24 cellular contexts compared by ENCODE assay signal in genomic region chr12:113295846-113296556, GRCh38. TPM values are rescaled to one million over a fixed set of nuclear protein-coding genes. Genes with fewer than 3 reads are reported as not detected.
DNase-seq lines count a peak whose midpoint lies in the region; ATAC-seq, FAIRE-seq and TF ChIP-seq lines count a peak whose summit lies in the region.
"Had no signal": no experiment of that assay in that cellular context is flagged by ENCODE, and none has a peak within 500 bp of the region (broad histone marks: within the 10 kb centered on the region; RNA-seq: fewer than 3 reads in every experiment).

No MANE protein-coding gene starts in this region.

- no peak overlapping the region for H3K4me2 ChIP-seq in mammary epithelial cell (ENCODE audit: insufficient read depth, low read depth, low read length)
- H3K4me2 ChIP-seq in HepG2 (ENCODE audit: low read depth, low read length) = no peak overlapping the region
- H3K4me2 ChIP-seq: A549, PC-9 had no signal

- dilution Hi-C loops in mammary epithelial cell (cut with HindIII; ENCODE audit: low sequenced_read_pairs) = no loop called here

- TF ChIP-seq EP300 in HepG2 (IDR thresholded peaks at IDR 0.05; ENCODE audit: low read depth in 2 of 2, low read length in 2 of 2) (no peak), HepG2 (CRISPR knock-in tag; IDR thresholded peaks at IDR 0.05; ENCODE audit: borderline replicate concordance) (no peak)

- no peak for TF ChIP-seq RAD21 in HepG2 (CRISPR knock-in tag; IDR thresholded peaks at IDR 0.05)

- H3K27ac ChIP-seq in breast epithelium (peak overlapping the region; percentile 33), mammary epithelial cell (ENCODE audit: insufficient read depth, low read depth, low read length) (no peak overlapping the region), right lobe of liver (peak overlapping the region in 2 of 3 donors; percentile 79 to 90), HepG2 (ENCODE audit: extremely low read length, insufficient read depth, low read length) (no peak overlapping the region), cingulate gyrus (ENCODE audit: low read depth, low read length) (peak overlapping the region; percentile 39)
- H3K27ac ChIP-seq: A549; BLaER1 treated with 17β-estradiol and CSF1 and Interleukin-3, amounts not matched to agents 10 nM and 100 nM; PC-9 had no signal

- TF ChIP-seq CTCF in breast epithelium (IDR thresholded peaks at IDR 0.05) (no peak), mammary epithelial cell (conservative IDR thresholded peaks at IDR 0.05 in 1 of 2, IDR thresholded peaks at IDR 0.05 in 1 of 2; ENCODE audit: extremely low read depth in 1 of 2, insufficient read depth in 1 of 2, low read depth in 1 of 2, low read length in 2 of 2) (no peak), right lobe of liver (IDR thresholded peaks at IDR 0.05) (no peak), HepG2 (CRISPR knock-in tag; IDR thresholded peaks at IDR 0.05) (no peak)

- peaks cover 7 to 10% of the 10 kb centered on the region in 2 donors for H3K4me1 ChIP-seq in breast epithelium
- peaks cover 15% of the 10 kb centered on the region for H3K4me1 ChIP-seq in mammary epithelial cell (ENCODE audit: insufficient read depth, low read length)
- H3K4me1 ChIP-seq in right lobe of liver = peaks cover 0 to 26% (median 12%) of the 10 kb centered on the region in 4 donors
- H3K4me1 ChIP-seq in HepG2 (ENCODE audit: insufficient read depth, low read length) = peaks cover 34% of the 10 kb centered on the region

- POLR2A ChIA-PET in HepG2 (lab: Yijun Ruan, JAX) = no interaction called here

- H3K9me3 ChIP-seq in breast epithelium (no peaks in the 10 kb centered on the region), mammary epithelial cell (replicated peaks; ENCODE audit: insufficient read depth, low read length) (no peaks in the 10 kb centered on the region), right lobe of liver (no peaks in the 10 kb centered on the region), HepG2 (ENCODE audit: low read length) (no peaks in the 10 kb centered on the region)
- H3K9me3 ChIP-seq: A549; BLaER1 treated with 17β-estradiol and CSF1 and Interleukin-3, amounts not matched to agents 10 nM and 100 nM; MG63 had no signal

- no peak overlapping the region for H3K9ac ChIP-seq in mammary epithelial cell (ENCODE audit: insufficient read depth, low read length)
- no peak overlapping the region for H3K9ac ChIP-seq in HepG2 (ENCODE audit: insufficient read depth, low read depth, low read length)
- H3K9ac ChIP-seq: BLaER1 treated with 17β-estradiol and CSF1 and Interleukin-3, amounts not matched to agents 10 nM and 100 nM had no signal

- CTCF ChIA-PET in mammary epithelial cell (lab: Charles Lee; ENCODE audit: low non-redundant PET) = no interaction called here
- CTCF ChIA-PET in HepG2 (lab: Yijun Ruan, JAX; ENCODE audit: low intra/inter-chr PET ratio, low total read pairs) = no interaction called here

- H4K20me1 ChIP-seq in mammary epithelial cell (ENCODE audit: insufficient read depth, low read length) (no peaks in the 10 kb centered on the region), HepG2 (ENCODE audit: insufficient read depth, low read length) (no peaks in the 10 kb centered on the region)

- intact Hi-C loops in breast epithelium (cut with DNase I; ENCODE audit: low total_unique reads) = loop anchor here (10.0 kb wide), 1 partner anchor 659 kb away; no protein-coding TSS in a partner anchor
- intact Hi-C loops in mammary epithelial cell (cut with micrococcal nuclease) = no loop called here
- intact Hi-C loops in right lobe of liver (cut with DNase I) = loop anchor here in 1 of 2 donors (10.0 kb wide), 1 partner anchor 101 kb away; no protein-coding TSS in a partner anchor
- intact Hi-C loops in HepG2 (cut with micrococcal nuclease; ENCODE audit: unreplicated experiment) = no loop called here

- in situ Hi-C loops in mammary epithelial cell (cut with MboI; ENCODE audit: low sequenced_read_pairs in 2 of 2) (no loop called here), HepG2 (cut with HindIII; ENCODE audit: extremely low pct_ligation_motif_present, low pct_unique_long_range_greater_than_20kb) (no loop called here)

- TF ChIP-seq POLR2A in breast epithelium (IDR thresholded peaks at IDR 0.05) = no peak
- no peak for TF ChIP-seq POLR2A in right lobe of liver (IDR thresholded peaks at IDR 0.05)
- no peak for TF ChIP-seq POLR2A in HepG2 (IDR thresholded peaks at IDR 0.05; ENCODE audit: insufficient read depth in 1 of 2, low read depth in 2 of 2, low read length in 2 of 2)

- H3K36me3 ChIP-seq in breast epithelium (peaks cover 19% of the 10 kb centered on the region), mammary epithelial cell (ENCODE audit: insufficient read depth, low read length) (peaks cover 3% of the 10 kb centered on the region), right lobe of liver (peaks cover 0 to 47% (median 4%) of the 10 kb centered on the region in 4 donors), HepG2 (replicated peaks in 1 of 2; ENCODE audit: control insufficient read depth in 1 of 2, insufficient read depth in 2 of 2, low read length in 2 of 2) (peaks cover 11 to 15% of the 10 kb centered on the region in 2 experiments; a peak in 4 of 5 replicates)
- H3K36me3 ChIP-seq: MG63 had no signal

- H2AFZ ChIP-seq in mammary epithelial cell (ENCODE audit: low read depth, low read length) = no peak overlapping the region
- no peak overlapping the region for H2AFZ ChIP-seq in HepG2 (ENCODE audit: low read length)
- H2AFZ ChIP-seq: PC-9 had no signal

- DNase-seq in breast epithelium (ENCODE audit: low spot score in 2 of 2) (no peak), mammary epithelial cell (no peak), right lobe of liver (no peak), HepG2 (ENCODE audit: low spot score) (no peak), NCI-H2196 treated with DMSO at 0.1 percent for 48 hours (lab: John Stamatoyannopoulos, UW; ENCODE audit: unreplicated experiment) (no peak), CD1c-positive myeloid dendritic cell (ENCODE audit: extremely low spot score) (no peak)
- DNase-seq: AML-193; CD4-positive, alpha-beta memory T cell; COR-L47; DMS53; KG1; MG63; NCI-H2029; NCI-H446 treated with DMSO at 0.1 percent for 48 hours; NCI-H526; NCI-H82; NK-92 treated with Interleukin-12 subunit alpha and Interleukin-12 subunit beta, amount 100 ng/mL, for 24 hours; PC-9; SHP77 treated with DMSO at 0.1 percent for 48 hours had no signal

- H3K4me3 ChIP-seq in breast epithelium = no peak overlapping the region
- H3K4me3 ChIP-seq in mammary epithelial cell (replicated peaks in 1 of 3; ENCODE audit: insufficient read depth in 1 of 3, low read depth in 2 of 3, low read length in 3 of 3) = no peak overlapping the region
- no peak overlapping the region for H3K4me3 ChIP-seq in right lobe of liver
- no peak overlapping the region for H3K4me3 ChIP-seq in HepG2 (replicated peaks in 1 of 3; ENCODE audit: insufficient read depth in 1 of 3, low read depth in 2 of 3, low read length in 3 of 3)
- H3K4me3 ChIP-seq: A549; BLaER1 treated with 17β-estradiol and CSF1 and Interleukin-3, amounts not matched to agents 10 nM and 100 nM; MG63; PC-9 had no signal

- ATAC-seq in right lobe of liver = no peak
- ATAC-seq in HepG2 = no peak
- ATAC-seq: A549 had no signal

- FAIRE-seq in HepG2 (lab: Jason Lieb, UNC) = no peak
- FAIRE-seq: A549, GM18507, H54 had no signal

- H3K27me3 ChIP-seq in breast epithelium (no peaks in the 10 kb centered on the region), mammary epithelial cell (ENCODE audit: insufficient read depth, low read length) (no peaks in the 10 kb centered on the region), right lobe of liver (no peaks in the 10 kb centered on the region), HepG2 (ENCODE audit: control insufficient read depth in 1 of 2, insufficient read depth in 2 of 2, low read length in 2 of 2) (no peaks in the 10 kb centered on the region)
- H3K27me3 ChIP-seq: MG63 had no signal

- H3K79me2 ChIP-seq in mammary epithelial cell (ENCODE audit: insufficient read depth, low read length) (no peaks in the 10 kb centered on the region), HepG2 (ENCODE audit: insufficient read depth, low read length) (no peaks in the 10 kb centered on the region)

- WGBS in mammary epithelial cell (ENCODE audit: low coverage, missing lambda C conversion rate) = 86% methylated on average over 15 of the region's 24 CpGs
- WGBS in right lobe of liver (ENCODE audit: insufficient coverage, low coverage, low lambda C conversion rate, missing lambda C conversion rate) = 77% methylated on average over 3 of the region's 24 CpGs
- 95% methylated on average over 19 of the region's 24 CpGs for WGBS in HepG2 (ENCODE audit: low lambda C conversion rate)

- BruUV-seq in mammary epithelial cell (replicated peaks; lab: Mats Ljungman, UMichigan) (no TSS peak), HepG2 (replicated peaks; lab: Mats Ljungman, UMichigan) (no TSS peak)

TF ChIP-seq in HepG2, 621 proteins besides CTCF, POLR2A, EP300 and RAD21 (continues in another document):
- no peak for TF ChIP-seq NR2F2 (IDR thresholded peaks at IDR 0.05; ENCODE audit: borderline replicate concordance, low read depth)

RNA-seq across cellular contexts. Expression of gene SLC8B1, which starts 38.9 kb away (rescaled TPM):
- total RNA-seq in breast epithelium (10 to 100 TPM; 32.6 to 36.1 (median 35.4) TPM), mammary epithelial cell (10 to 100 TPM; 11.7 to 16.1 TPM), right lobe of liver (10 to 100 TPM; 12.6 to 32.7 (median 21.5) TPM), HepG2 (2016; rRNA removed; fragmentation: Illumina TruSeq; extraction: Trizol) (3.3 and 6.8 TPM in 2 replicates)
- polyA plus RNA-seq in mammary epithelial cell (9.0 TPM), HepG2 (2011; rRNA removed) (8.0 and 10.8 TPM in 2 replicates)
- 48.0 TPM for polyA minus RNA-seq in mammary epithelial cell
- total RNA-seq in HepG2 (2016; cell fraction: cytosol; rRNA removed; fragmentation: Illumina TruSeq; extraction: Trizol; ENCODE audit: low read depth) = 1.4 and 1.8 TPM in 2 replicates
- 3.2 and 8.2 TPM in 2 replicates for total RNA-seq in HepG2 (2016; cell fraction: insoluble cytoplasmic fraction; rRNA removed; fragmentation: Illumina TruSeq; extraction: Trizol)
- 3.1 TPM in 2 replicates for total RNA-seq in HepG2 (2016; cell fraction: membrane; rRNA removed; fragmentation: Illumina TruSeq; extraction: Trizol)
- total RNA-seq in HepG2 (2016; cell fraction: nucleus; rRNA removed; fragmentation: Illumina TruSeq; extraction: Trizol) = 8.8 and 10.7 TPM in 2 replicates
- polyA plus RNA-seq in HepG2 (2011; cell fraction: cytosol; rRNA removed) = 6.6 and 7.8 TPM in 2 replicates
- polyA plus RNA-seq in HepG2 (2011; cell fraction: nucleus; rRNA removed) = 20.3 and 24.2 TPM in 2 replicates
- polyA plus RNA-seq in HepG2 (2012) = 3.0 and 3.5 TPM in 2 replicates
- polyA plus RNA-seq in HepG2 (2016; cell fraction: cytosol; fragmentation: Illumina TruSeq; extraction: Trizol; ENCODE audit: low read depth) = 0.63 and 0.74 TPM in 2 replicates
- polyA plus RNA-seq in HepG2 (2016; cell fraction: insoluble cytoplasmic fraction; fragmentation: Illumina TruSeq; extraction: Trizol; ENCODE audit: low read depth) = 3.0 and 3.7 TPM in 2 replicates
- 1.5 and 2.2 TPM in 2 replicates for polyA plus RNA-seq in HepG2 (2016; cell fraction: membrane; fragmentation: Illumina TruSeq; extraction: Trizol; ENCODE audit: low read depth)
- polyA plus RNA-seq in HepG2 (2016; cell fraction: nucleus; fragmentation: Illumina TruSeq; extraction: Trizol; ENCODE audit: insufficient read depth, low read depth) = 19.5 and 22.7 TPM in 2 replicates
- polyA minus RNA-seq in HepG2 (2011; rRNA and poly(A)+ RNA removed; ENCODE audit: low replicate concordance) = 25.8 and 85.0 TPM in 2 replicates
- polyA minus RNA-seq in HepG2 (2011; cell fraction: cytosol; rRNA and poly(A)+ RNA removed) = 5.1 and 6.3 TPM in 2 replicates
- polyA minus RNA-seq in HepG2 (2011; cell fraction: nucleus; rRNA and poly(A)+ RNA removed) = 6.6 and 7.5 TPM in 2 replicates

Comparison
In these comparisons a context has a peak if more than half of its experiments do, and no peak if none do; other contexts are left out.
1. H3K27ac ChIP-seq: peak in breast epithelium (2 of 2), right lobe of liver (2 of 3) and cingulate gyrus (single experiment); none in mammary epithelial cell (single experiment) and HepG2 (single experiment).